In the genomic region with DNA sequence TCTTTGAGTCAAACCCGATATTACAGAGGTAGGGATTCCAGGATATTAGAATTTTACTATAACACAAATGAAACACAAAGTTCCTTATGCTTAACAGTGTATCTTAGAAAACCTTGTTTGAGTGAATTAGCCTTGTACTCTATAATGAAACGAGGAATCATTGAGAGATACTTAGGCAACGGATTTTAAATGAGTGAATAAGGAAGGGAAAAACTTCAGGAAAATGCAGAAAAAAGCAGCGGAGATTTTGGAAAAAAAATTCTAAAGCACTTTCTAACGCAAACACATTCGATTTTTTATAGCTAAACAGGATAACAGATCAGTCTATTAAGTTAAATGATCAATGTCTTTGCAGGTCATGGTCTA, we compare ENCODE assay signal across 1 cellular context.
TF ChIP-seq lines count a peak whose summit lies in the region.

No MANE protein-coding gene starts in this region.

TF ChIP-seq in GM23338, 12 proteins besides CTCF, POLR2A, EP300 and RAD21 (continued from another document):
- TF ChIP-seq, protein P1, sequence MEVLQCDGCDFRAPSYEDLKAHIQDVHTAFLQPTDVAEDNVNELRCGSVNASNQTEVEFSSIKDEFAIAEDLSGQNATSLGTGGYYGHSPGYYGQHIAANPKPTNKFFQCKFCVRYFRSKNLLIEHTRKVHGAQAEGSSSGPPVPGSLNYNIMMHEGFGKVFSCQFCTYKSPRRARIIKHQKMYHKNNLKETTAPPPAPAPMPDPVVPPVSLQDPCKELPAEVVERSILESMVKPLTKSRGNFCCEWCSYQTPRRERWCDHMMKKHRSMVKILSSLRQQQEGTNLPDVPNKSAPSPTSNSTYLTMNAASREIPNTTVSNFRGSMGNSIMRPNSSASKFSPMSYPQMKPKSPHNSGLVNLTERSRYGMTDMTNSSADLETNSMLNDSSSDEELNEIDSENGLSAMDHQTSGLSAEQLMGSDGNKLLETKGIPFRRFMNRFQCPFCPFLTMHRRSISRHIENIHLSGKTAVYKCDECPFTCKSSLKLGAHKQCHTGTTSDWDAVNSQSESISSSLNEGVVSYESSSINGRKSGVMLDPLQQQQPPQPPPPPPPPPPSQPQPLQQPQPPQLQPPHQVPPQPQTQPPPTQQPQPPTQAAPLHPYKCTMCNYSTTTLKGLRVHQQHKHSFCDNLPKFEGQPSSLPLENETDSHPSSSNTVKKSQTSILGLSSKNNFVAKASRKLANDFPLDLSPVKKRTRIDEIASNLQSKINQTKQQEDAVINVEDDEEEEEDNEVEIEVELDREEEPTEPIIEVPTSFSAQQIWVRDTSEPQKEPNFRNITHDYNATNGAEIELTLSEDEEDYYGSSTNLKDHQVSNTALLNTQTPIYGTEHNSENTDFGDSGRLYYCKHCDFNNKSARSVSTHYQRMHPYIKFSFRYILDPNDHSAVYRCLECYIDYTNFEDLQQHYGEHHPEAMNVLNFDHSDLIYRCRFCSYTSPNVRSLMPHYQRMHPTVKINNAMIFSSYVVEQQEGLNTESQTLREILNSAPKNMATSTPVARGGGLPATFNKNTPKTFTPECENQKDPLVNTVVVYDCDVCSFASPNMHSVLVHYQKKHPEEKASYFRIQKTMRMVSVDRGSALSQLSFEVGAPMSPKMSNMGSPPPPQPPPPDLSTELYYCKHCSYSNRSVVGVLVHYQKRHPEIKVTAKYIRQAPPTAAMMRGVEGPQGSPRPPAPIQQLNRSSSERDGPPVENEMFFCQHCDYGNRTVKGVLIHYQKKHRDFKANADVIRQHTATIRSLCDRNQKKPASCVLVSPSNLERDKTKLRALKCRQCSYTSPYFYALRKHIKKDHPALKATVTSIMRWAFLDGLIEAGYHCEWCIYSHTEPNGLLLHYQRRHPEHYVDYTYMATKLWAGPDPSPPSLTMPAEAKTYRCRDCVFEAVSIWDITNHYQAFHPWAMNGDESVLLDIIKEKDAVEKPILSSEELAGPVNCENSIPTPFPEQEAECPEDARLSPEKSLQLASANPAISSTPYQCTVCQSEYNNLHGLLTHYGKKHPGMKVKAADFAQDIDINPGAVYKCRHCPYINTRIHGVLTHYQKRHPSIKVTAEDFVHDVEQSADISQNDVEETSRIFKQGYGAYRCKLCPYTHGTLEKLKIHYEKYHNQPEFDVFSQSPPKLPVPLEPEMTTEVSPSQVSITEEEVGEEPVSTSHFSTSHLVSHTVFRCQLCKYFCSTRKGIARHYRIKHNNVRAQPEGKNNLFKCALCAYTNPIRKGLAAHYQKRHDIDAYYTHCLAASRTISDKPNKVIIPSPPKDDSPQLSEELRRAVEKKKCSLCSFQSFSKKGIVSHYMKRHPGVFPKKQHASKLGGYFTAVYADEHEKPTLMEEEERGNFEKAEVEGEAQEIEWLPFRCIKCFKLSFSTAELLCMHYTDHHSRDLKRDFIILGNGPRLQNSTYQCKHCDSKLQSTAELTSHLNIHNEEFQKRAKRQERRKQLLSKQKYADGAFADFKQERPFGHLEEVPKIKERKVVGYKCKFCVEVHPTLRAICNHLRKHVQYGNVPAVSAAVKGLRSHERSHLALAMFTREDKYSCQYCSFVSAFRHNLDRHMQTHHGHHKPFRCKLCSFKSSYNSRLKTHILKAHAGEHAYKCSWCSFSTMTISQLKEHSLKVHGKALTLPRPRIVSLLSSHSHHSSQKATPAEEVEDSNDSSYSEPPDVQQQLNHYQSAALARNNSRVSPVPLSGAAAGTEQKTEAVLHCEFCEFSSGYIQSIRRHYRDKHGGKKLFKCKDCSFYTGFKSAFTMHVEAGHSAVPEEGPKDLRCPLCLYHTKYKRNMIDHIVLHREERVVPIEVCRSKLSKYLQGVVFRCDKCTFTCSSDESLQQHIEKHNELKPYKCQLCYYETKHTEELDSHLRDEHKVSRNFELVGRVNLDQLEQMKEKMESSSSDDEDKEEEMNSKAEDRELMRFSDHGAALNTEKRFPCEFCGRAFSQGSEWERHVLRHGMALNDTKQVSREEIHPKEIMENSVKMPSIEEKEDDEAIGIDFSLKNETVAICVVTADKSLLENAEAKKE (CRISPR knock-in tag; IDR thresholded peaks at IDR 0.05) = no peak
- TF ChIP-seq STAT1 (IDR thresholded peaks at IDR 0.05; ENCODE audit: unreplicated experiment) = no peak
- TF ChIP-seq, protein P2, sequence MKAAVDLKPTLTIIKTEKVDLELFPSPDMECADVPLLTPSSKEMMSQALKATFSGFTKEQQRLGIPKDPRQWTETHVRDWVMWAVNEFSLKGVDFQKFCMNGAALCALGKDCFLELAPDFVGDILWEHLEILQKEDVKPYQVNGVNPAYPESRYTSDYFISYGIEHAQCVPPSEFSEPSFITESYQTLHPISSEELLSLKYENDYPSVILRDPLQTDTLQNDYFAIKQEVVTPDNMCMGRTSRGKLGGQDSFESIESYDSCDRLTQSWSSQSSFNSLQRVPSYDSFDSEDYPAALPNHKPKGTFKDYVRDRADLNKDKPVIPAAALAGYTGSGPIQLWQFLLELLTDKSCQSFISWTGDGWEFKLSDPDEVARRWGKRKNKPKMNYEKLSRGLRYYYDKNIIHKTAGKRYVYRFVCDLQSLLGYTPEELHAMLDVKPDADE (IDR thresholded peaks at IDR 0.05) = no peak
- no peak for TF ChIP-seq EZH2 (IDR thresholded peaks at IDR 0.05; ENCODE audit: low read depth, unreplicated experiment)
- TF ChIP-seq POLR2AphosphoS5 (IDR thresholded peaks at IDR 0.05; ENCODE audit: low read depth) = no peak
